8 cellular contexts compared by ENCODE assay signal in the genomic region with DNA sequence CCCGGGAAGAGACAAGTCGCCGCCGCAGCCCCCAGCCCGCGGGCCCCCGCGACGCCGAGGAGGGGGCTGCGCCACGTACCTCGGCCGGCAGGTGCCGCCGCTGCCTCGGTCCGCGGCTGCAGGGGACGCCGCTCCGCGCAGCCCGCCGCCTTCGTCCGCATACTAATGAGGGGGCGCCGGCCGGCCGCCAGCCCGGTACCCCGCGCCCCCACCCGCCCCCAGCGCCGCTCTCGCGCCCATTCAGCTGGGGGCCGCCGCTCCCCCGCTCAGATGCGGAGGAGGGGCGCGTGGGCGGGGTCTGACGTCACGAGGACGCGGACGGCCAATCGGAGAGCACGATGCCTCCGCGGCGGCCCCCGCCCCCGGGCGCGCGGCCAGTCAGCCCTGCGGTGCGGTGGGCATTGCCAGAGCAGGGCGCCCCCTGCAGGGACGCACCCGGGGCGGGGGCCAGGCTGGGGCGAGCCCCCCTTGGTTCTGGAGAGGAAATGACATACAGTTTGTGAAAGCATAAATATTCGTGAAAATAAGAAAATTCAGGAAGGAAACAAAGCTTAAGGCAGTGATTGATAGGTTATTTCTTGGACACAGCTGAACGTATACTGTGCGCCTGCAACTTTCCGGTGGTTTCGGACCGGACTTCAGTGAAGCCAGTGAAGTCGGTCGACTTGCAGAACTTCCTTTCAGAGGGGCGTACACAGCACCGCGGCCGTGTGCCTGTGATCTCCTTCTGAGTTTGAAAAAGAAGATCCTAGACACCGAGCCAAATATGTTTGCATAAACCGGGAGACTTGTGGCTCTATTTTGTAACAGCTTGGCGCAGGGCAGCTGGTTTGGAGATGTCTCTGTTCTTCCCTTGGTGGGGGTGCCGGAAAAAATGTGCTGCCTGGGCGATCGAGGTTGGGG. TPM values are rescaled to one million over a fixed set of nuclear protein-coding genes. Genes with fewer than 3 reads are reported as not detected.
DNase-seq lines count a peak whose midpoint lies in the region; ATAC-seq and TF ChIP-seq lines count a peak whose summit lies in the region.

A gene (minus strand): TSS at position 246 of the 903 bp plus-strand sequence. CDS start 85 bp downstream, at position 161.

- TF ChIP-seq CTCF in BE2C (IDR thresholded peaks at IDR 0.05; ENCODE audit: low read depth, low read length) (peak; percentile 64), liver (IDR thresholded peaks at IDR 0.05; ENCODE audit: low read depth, low read length, missing input control) (peak; percentile 49)

- H3K9me3 ChIP-seq in BE2C = no peaks in the 10 kb centered on the region
- H3K9me3 ChIP-seq in liver (ENCODE audit: control insufficient read depth in 4 of 4, low read length in 3 of 4) = no peaks in the 10 kb centered on the region

- H3K27ac ChIP-seq in liver (ENCODE audit: low read depth in 1 of 2, low read length in 2 of 2) = peak within 1 kb of the TSS; percentile 89 to 90

- H3K27me3 ChIP-seq in BE2C (no peaks in the 10 kb centered on the region), liver (ENCODE audit: control insufficient read depth in 4 of 4, insufficient read depth in 4 of 4, low read length in 3 of 4) (no peaks in the 10 kb centered on the region)

- DNase-seq in BE2C = peak; percentile 88
- DNase-seq in NCI-H69 (lab: John Stamatoyannopoulos, UW) = peak; percentile 89
- DNase-seq in activated CD4-positive, alpha-beta T cell treated with anti-CD3 and anti-CD28 coated beads, Interleukin-2, amount 50 U/mL, for 24 hours (ENCODE audit: low read depth in 1 of 2, low spot score in 1 of 2) = peak; percentile 83 to 85
- peak; percentile 95 for DNase-seq in dermis blood vessel endothelial cell
- peak; percentile 92 to 98 for DNase-seq in stimulated activated CD4-positive, alpha-beta T cell treated with anti-CD3 and anti-CD28 coated beads, Interleukin-4, amount 100 ng/mL, for 4 hours

- TF ChIP-seq RAD21 in liver (IDR thresholded peaks at IDR 0.05) = peak; percentile 48 to 55

- 1% methylated on average over 86 of the region's 86 CpGs for WGBS in liver

- H3K4me1 ChIP-seq in BE2C (no peaks in the 10 kb centered on the region), liver (ENCODE audit: control insufficient read depth in 4 of 4, insufficient read depth in 4 of 4, low read length in 3 of 4) (peaks cover 5 to 37% (median 20%) of the 10 kb centered on the region in 4 donors)

- peak within 1 kb of the TSS; percentile 73 for H3K4me3 ChIP-seq in BE2C (ENCODE audit: low read depth, low read length)
- peak within 1 kb of the TSS; percentile 85 to 86 (median 86) for H3K4me3 ChIP-seq in liver (ENCODE audit: low read depth in 1 of 3, low read length in 3 of 3)

- peak; percentile 89 for ATAC-seq in HG03432 (IDR thresholded peaks at IDR 0.05; ENCODE audit: unreplicated experiment)

- H3K36me3 ChIP-seq in BE2C (no peaks in the 10 kb centered on the region), liver (ENCODE audit: control insufficient read depth in 4 of 4, insufficient read depth in 3 of 4, low read depth in 1 of 4, low read length in 3 of 4) (no peaks in the 10 kb centered on the region)

- H3K9ac ChIP-seq in liver (ENCODE audit: low read depth in 1 of 2, low read length in 2 of 2) = peak within 1 kb of the TSS; percentile 85 to 95

- TF ChIP-seq POLR2A in GM19193 (IDR thresholded peaks at IDR 0.05; ENCODE audit: extremely low read depth, insufficient read depth, insufficient read length) = peak; percentile 16

TF ChIP-seq in liver, 16 proteins besides CTCF, POLR2A, EP300 and RAD21:
- TF ChIP-seq TAF1 (conservative IDR thresholded peaks at IDR 0.05) (peak; percentile 39), RXRA (IDR thresholded peaks at IDR 0.05) (no peak), SP1 (IDR thresholded peaks at IDR 0.05) (peak; percentile 31), FOXA2 (IDR thresholded peaks at IDR 0.05) (no peak), EGR1 (IDR thresholded peaks at IDR 0.05; ENCODE audit: low read depth in 2 of 2) (peak in 1 of 2 donors; percentile 44)
- TF ChIP-seq, protein P1, sequence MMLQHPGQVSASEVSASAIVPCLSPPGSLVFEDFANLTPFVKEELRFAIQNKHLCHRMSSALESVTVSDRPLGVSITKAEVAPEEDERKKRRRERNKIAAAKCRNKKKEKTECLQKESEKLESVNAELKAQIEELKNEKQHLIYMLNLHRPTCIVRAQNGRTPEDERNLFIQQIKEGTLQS (IDR thresholded peaks at IDR 0.05) = peak; percentile 25

RNA-seq across cellular contexts. Expression of the gene that starts here (rescaled TPM):
- polyA plus RNA-seq in BE2C (2012; ENCODE audit: insufficient read depth, insufficient read length, low read depth) = 11.0 TPM
- 9.9 and 13.7 TPM in 2 replicates for total RNA-seq in dermis blood vessel endothelial cell
- 10 to 100 TPM in 1 of 2 donors, 1 to 10 TPM in 1; 4.5 to 17.0 TPM for total RNA-seq in liver
- 10 to 100 TPM in 1 of 2 donors, 1 to 10 TPM in 1; 6.3 to 11.7 TPM for polyA plus RNA-seq in liver

Comparison
In these comparisons a context has a peak if more than half of its experiments do, and no peak if none do; other contexts are left out.
1. Peak in every context shown above with its lines: DNase-seq, ATAC-seq, H3K4me3 ChIP-seq and H3K27ac ChIP-seq.